In genomic region chr2:68643874-68644485, GRCh38 we compare ENCODE assay signal across 10 cellular contexts. TPM values are rescaled to one million over a fixed set of nuclear protein-coding genes. Genes with fewer than 3 reads are reported as not detected.
A peak's percentile ranks its signal among the peaks of the same experiment; 100 is the strongest.
DNase-seq lines count a peak whose midpoint lies in the region; ATAC-seq and TF ChIP-seq lines count a peak whose summit lies in the region.
"Had no signal": no experiment of that assay in that cellular context is flagged by ENCODE, and none has a peak within 500 bp of the region (broad histone marks: within the 10 kb centered on the region; RNA-seq: fewer than 3 reads in every experiment).

No MANE protein-coding gene starts in this region.

- no peak for ATAC-seq in right lobe of liver

- no peaks in the 10 kb centered on the region for H3K9me3 ChIP-seq in right lobe of liver
- peaks cover 0 to 4% of the 10 kb centered on the region in 2 donors for H3K9me3 ChIP-seq in stomach smooth muscle (ENCODE audit: control insufficient read depth in 2 of 2, low read length in 2 of 2)

- H3K4me1 ChIP-seq in right lobe of liver: no peaks in the 10 kb centered on the region
- H3K4me1 ChIP-seq in stomach smooth muscle (ENCODE audit: control insufficient read depth, insufficient read depth, low read length): peaks cover 9% of the 10 kb centered on the region

- H3K4me3 ChIP-seq in astrocyte of the spinal cord (ENCODE audit: low read depth, low read length) (peak overlapping the region; percentile 27), right lobe of liver (peak overlapping the region; percentile 54 to 58 (median 56)), stomach smooth muscle (ENCODE audit: low read length in 2 of 2) (peak overlapping the region; percentile 39 to 72)

- H3K9me3 Mint-ChIP-seq in activated CD4-positive, alpha-beta memory T cell treated with anti-CD3 and anti-CD28 coated beads for 36 hours: no peaks in the 10 kb centered on the region
- peaks cover 5% of the 10 kb centered on the region for H3K9me3 Mint-ChIP-seq in activated CD4-positive, alpha-beta memory T cell treated with anti-CD3 and anti-CD28 coated beads, Interleukin-2, amount 10 ng/mL, durations not matched to agents 7 days and 5 days

- no peaks in the 10 kb centered on the region for H3K36me3 Mint-ChIP-seq in activated CD4-positive, alpha-beta memory T cell treated with anti-CD3 and anti-CD28 coated beads for 36 hours
- peaks cover 3% of the 10 kb centered on the region for H3K36me3 Mint-ChIP-seq in activated CD4-positive, alpha-beta memory T cell treated with anti-CD3 and anti-CD28 coated beads, Interleukin-2, amount 10 ng/mL, durations not matched to agents 7 days and 5 days (ENCODE audit: low read depth)

- in situ Hi-C loops in astrocyte of the spinal cord (cut with HindIII; ENCODE audit: low sequenced_read_pairs): no loop called here

- no peaks in the 10 kb centered on the region for H3K27me3 ChIP-seq in right lobe of liver
- H3K27me3 ChIP-seq in stomach smooth muscle (ENCODE audit: control insufficient read depth in 1 of 2, insufficient read depth in 2 of 2, low read length in 2 of 2): peaks cover 31 to 47% of the 10 kb centered on the region in 2 donors

- H3K4me3 Mint-ChIP-seq in activated CD4-positive, alpha-beta memory T cell treated with anti-CD3 and anti-CD28 coated beads for 36 hours: peak overlapping the region; percentile 16
- no peak overlapping the region for H3K4me3 Mint-ChIP-seq in activated CD4-positive, alpha-beta memory T cell treated with anti-CD3 and anti-CD28 coated beads, Interleukin-2, amount 10 ng/mL, durations not matched to agents 7 days and 5 days

- intact Hi-C loops in activated CD4-positive, alpha-beta memory T cell treated with anti-CD3 and anti-CD28 coated beads for 36 hours (cut with micrococcal nuclease): no loop called here
- intact Hi-C loops in right lobe of liver (cut with DNase I): loop anchor here in 1 of 2 donors (10.0 kb wide), 1 partner anchor 159 kb away; no protein-coding TSS in a partner anchor

- TF ChIP-seq POLR2A in right lobe of liver (IDR thresholded peaks at IDR 0.05): no peak

- H3K27me3 Mint-ChIP-seq in activated CD4-positive, alpha-beta memory T cell treated with anti-CD3 and anti-CD28 coated beads for 36 hours: peaks cover 64% of the 10 kb centered on the region
- H3K27me3 Mint-ChIP-seq in activated CD4-positive, alpha-beta memory T cell treated with anti-CD3 and anti-CD28 coated beads, Interleukin-2, amount 10 ng/mL, durations not matched to agents 7 days and 5 days: peaks cover 73% of the 10 kb centered on the region

- peaks cover 7% of the 10 kb centered on the region for H3K4me1 Mint-ChIP-seq in activated CD4-positive, alpha-beta memory T cell treated with anti-CD3 and anti-CD28 coated beads for 36 hours (ENCODE audit: low read depth)
- peaks cover 7% of the 10 kb centered on the region for H3K4me1 Mint-ChIP-seq in activated CD4-positive, alpha-beta memory T cell treated with anti-CD3 and anti-CD28 coated beads, Interleukin-2, amount 10 ng/mL, durations not matched to agents 7 days and 5 days

- 23% methylated on average over 7 of the region's 17 CpGs for WGBS in right lobe of liver (ENCODE audit: insufficient coverage, low coverage, low lambda C conversion rate, missing lambda C conversion rate)

- H3K27ac ChIP-seq in right lobe of liver (no peak overlapping the region), stomach smooth muscle (ENCODE audit: low read length) (no peak overlapping the region)

- H3K36me3 ChIP-seq in right lobe of liver (no peaks in the 10 kb centered on the region), stomach smooth muscle (ENCODE audit: control insufficient read depth in 2 of 2, insufficient read depth in 2 of 2, low read length in 2 of 2) (no peaks in the 10 kb centered on the region)

- H3K27ac Mint-ChIP-seq in activated CD4-positive, alpha-beta memory T cell treated with anti-CD3 and anti-CD28 coated beads for 36 hours: no peak overlapping the region
- no peak overlapping the region for H3K27ac Mint-ChIP-seq in activated CD4-positive, alpha-beta memory T cell treated with anti-CD3 and anti-CD28 coated beads, Interleukin-2, amount 10 ng/mL, durations not matched to agents 7 days and 5 days

- H3K9ac ChIP-seq in stomach smooth muscle (ENCODE audit: low read length in 2 of 2): no peak overlapping the region

- DNase-seq in activated CD4-positive, alpha-beta memory T cell treated with anti-CD3 and anti-CD28 coated beads for 36 hours: no peak
- no peak for DNase-seq in activated CD4-positive, alpha-beta memory T cell treated with anti-CD3 and anti-CD28 coated beads, Interleukin-2, amount 10 ng/mL, durations not matched to agents 7 days and 5 days
- DNase-seq in astrocyte of the spinal cord (ENCODE audit: low read depth, low spot score): no peak
- DNase-seq in right lobe of liver: no peak
- no peak for DNase-seq in SW480 (ENCODE audit: low spot score)
- no peak for DNase-seq in medulla oblongata (ENCODE audit: extremely low spot score)
- no peak for DNase-seq in A172 (ENCODE audit: low spot score)
- DNase-seq: C1 segment of cervical spinal cord had no signal

- no peak for TF ChIP-seq CTCF in astrocyte of the spinal cord (IDR thresholded peaks at IDR 0.05; ENCODE audit: low read depth, low read length)
- TF ChIP-seq CTCF in right lobe of liver (IDR thresholded peaks at IDR 0.05): no peak

- CTCF ChIA-PET in activated CD4-positive, alpha-beta memory T cell treated with anti-CD3 and anti-CD28 coated beads for 36 hours (lab: Charles Lee): interaction anchor here (1.3 to 1.8 kb wide), 4 partner anchors 10 to 281 kb away, joined by 3 to 9 read pairs (median 6); no protein-coding TSS in a partner anchor
- CTCF ChIA-PET in activated CD4-positive, alpha-beta memory T cell treated with anti-CD3 and anti-CD28 coated beads, Interleukin-2, amount 10 ng/mL, durations not matched to agents 7 days and 5 days (lab: Charles Lee): interaction anchor here (1.2 kb wide), 1 partner anchor 8 kb away, joined by 3 read pairs; no protein-coding TSS in a partner anchor

- POLR2A ChIA-PET in activated CD4-positive, alpha-beta memory T cell treated with anti-CD3 and anti-CD28 coated beads for 36 hours (lab: Charles Lee): no interaction called here
- POLR2A ChIA-PET in activated CD4-positive, alpha-beta memory T cell treated with anti-CD3 and anti-CD28 coated beads, Interleukin-2, amount 10 ng/mL, durations not matched to agents 7 days and 5 days (lab: Charles Lee): no interaction called here

RNA-seq across cellular contexts. Expression of gene PROKR1, which starts 0.6 kb away (rescaled TPM):
- total RNA-seq in activated CD4-positive, alpha-beta memory T cell treated with anti-CD3 and anti-CD28 coated beads for 36 hours: not detected
- total RNA-seq in activated CD4-positive, alpha-beta memory T cell treated with anti-CD3 and anti-CD28 coated beads, Interleukin-2, amount 10 ng/mL, durations not matched to agents 7 days and 5 days: not detected
- not detected for total RNA-seq in right lobe of liver
- not detected in 2 replicates for total RNA-seq in A172 (2014; rRNA removed; shearing (Covaris generic))
- total RNA-seq: kidney had no signal
